In the genomic region with DNA sequence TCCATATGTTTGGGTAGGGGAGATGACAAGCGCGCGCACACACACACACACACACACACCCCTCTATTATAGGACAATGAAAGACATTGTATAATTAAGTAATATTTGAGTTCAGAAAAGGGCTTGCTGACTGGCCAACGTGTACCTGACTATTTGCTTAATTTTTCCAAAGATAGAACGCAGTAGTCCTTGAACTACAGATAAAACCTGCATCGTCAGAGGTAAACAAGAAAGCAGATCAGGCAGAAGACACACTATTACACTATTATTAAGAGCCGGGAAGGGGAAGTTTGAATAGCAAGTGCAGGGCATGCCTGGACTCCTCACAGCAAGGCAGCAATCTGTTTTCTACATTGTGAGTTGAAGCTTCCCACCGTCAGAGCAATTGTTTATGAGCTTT, we compare ENCODE assay signal across 19 cellular contexts.
"Had no signal": no experiment of that assay in that cellular context is flagged by ENCODE, and none has a peak within 500 bp of the region (broad histone marks: within the 10 kb centered on the region; RNA-seq: fewer than 3 reads in every experiment).

No MANE protein-coding gene starts in this region.

- H3K27me3 ChIP-seq: cardiac muscle cell, foreskin keratinocyte, heart right ventricle, left lung, ovary, suprapubic skin, upper lobe of left lung had no signal

- H3K4me3 ChIP-seq: cardiac muscle cell, heart right ventricle, left lung, ovary, suprapubic skin, upper lobe of left lung had no signal

- DNase-seq: activated CD8-positive, alpha-beta T cell treated with anti-CD3 and anti-CD28 coated beads, Interleukin-2, amount 10 ng/mL, durations not matched to agents 7 days and 5 days; activated naive CD4-positive, alpha-beta T cell; aorta; heart right ventricle; left lung; nephron progenitor cell; ovary; stimulated activated CD4-positive, alpha-beta T cell treated with anti-CD3 and anti-CD28 coated beads, Interleukin-12 subunit alpha, Interleukin-12 subunit beta, amount 100 ng/mL, for 4 hours; stimulated activated CD4-positive, alpha-beta T cell treated with anti-CD3 and anti-CD28 coated beads, Interleukin-4, amount 100 ng/mL, for 1 hour; stimulated activated CD8-positive, alpha-beta memory T cell treated with anti-CD3 and anti-CD28 coated beads, Interleukin-4, amount 100 ng/mL, for 48 hours; stimulated activated naive CD8-positive, alpha-beta T cell treated with anti-CD3 and anti-CD28 coated beads, Interleukin-15, Interleukin-2, amounts not matched to agents 100 U/mL and 50 U/mL, for 24 hours; T-helper 9 cell; upper lobe of left lung had no signal

- H3K36me3 ChIP-seq: cardiac muscle cell, heart right ventricle, left lung, ovary, suprapubic skin, upper lobe of left lung had no signal

- FAIRE-seq: keratinocyte had no signal

- H3K36me3 Mint-ChIP-seq: memory B cell had no signal

- H3K27ac ChIP-seq: cardiac muscle cell, foreskin keratinocyte, heart right ventricle, left lung, ovary, suprapubic skin, upper lobe of left lung had no signal

- H3K9me3 ChIP-seq: ovary, suprapubic skin had no signal

- H3K27me3 Mint-ChIP-seq: memory B cell had no signal

- H3K4me1 Mint-ChIP-seq: memory B cell had no signal

- H3K4me1 ChIP-seq: foreskin keratinocyte, heart right ventricle, left lung, suprapubic skin, upper lobe of left lung had no signal

- ATAC-seq: activated CD8-positive, alpha-beta T cell treated with anti-CD3 and anti-CD28 coated beads, Interleukin-2, amount 10 ng/mL, durations not matched to agents 7 days and 5 days; foreskin keratinocyte; heart right ventricle; left lung; stimulated activated naive CD8-positive, alpha-beta T cell treated with anti-CD3 and anti-CD28 coated beads, Interleukin-15, Interleukin-2, amounts not matched to agents 100 U/mL and 50 U/mL, for 24 hours had no signal

- H3K27ac Mint-ChIP-seq: activated CD8-positive, alpha-beta T cell treated with anti-CD3 and anti-CD28 coated beads, Interleukin-2, amount 10 ng/mL, durations not matched to agents 7 days and 5 days; activated T-helper 1 cell treated with anti-CD3 and anti-CD28 coated beads, Interleukin-12 subunit alpha, Interleukin-12 subunit beta, Interleukin-2, Interleukin-4 antibody, amounts not matched to agents 30 ng/mL and 10 ng/mL and 1 ng/mL, durations not matched to agents 14 hours and 24 hours and 36 hours; memory B cell; nephron progenitor cell had no signal

- H3K4me3 Mint-ChIP-seq: activated CD8-positive, alpha-beta T cell treated with anti-CD3 and anti-CD28 coated beads, Interleukin-2, amount 10 ng/mL, durations not matched to agents 7 days and 5 days; activated T-helper 1 cell treated with anti-CD3 and anti-CD28 coated beads, Interleukin-12 subunit alpha, Interleukin-12 subunit beta, Interleukin-2, Interleukin-4 antibody, amounts not matched to agents 30 ng/mL and 10 ng/mL and 1 ng/mL, durations not matched to agents 14 hours and 24 hours and 36 hours; memory B cell; nephron progenitor cell had no signal
